ENCODE assay signal across 16 cellular contexts in genomic region chr1:2528611-2528965, GRCh38. TPM values are rescaled to one million over a fixed set of nuclear protein-coding genes. Genes with fewer than 3 reads are reported as not detected.
DNase-seq lines count a peak whose midpoint lies in the region; ATAC-seq and TF ChIP-seq lines count a peak whose summit lies in the region.
"Had no signal": no experiment of that assay in that cellular context is flagged by ENCODE, and none has a peak within 500 bp of the region (broad histone marks: within the 10 kb centered on the region; RNA-seq: fewer than 3 reads in every experiment).

No MANE protein-coding gene starts in this region.

- no peak for TF ChIP-seq CTCF in activated B cell treated with CpG ODN at 0.5 μM for 24 hours (IDR thresholded peaks at IDR 0.05)
- TF ChIP-seq CTCF in esophagus squamous epithelium (IDR thresholded peaks at IDR 0.05), result no peak
- TF ChIP-seq CTCF in gastrocnemius medialis (IDR thresholded peaks at IDR 0.05 in 4 of 5, conservative IDR thresholded peaks at IDR 0.05 in 1 of 5), result no peak
- no peak for TF ChIP-seq CTCF in Caco-2 (IDR thresholded peaks at IDR 0.05; ENCODE audit: insufficient read depth in 1 of 2, low read depth in 1 of 2, low read length in 1 of 2, severe bottlenecking in 1 of 2, unreplicated experiment in 1 of 2)

- H3K27me3 Mint-ChIP-seq in activated CD4-positive, alpha-beta T cell treated with anti-CD3 and anti-CD28 coated beads for 36 hours, result peaks cover 10% of the 10 kb centered on the region
- H3K27me3 Mint-ChIP-seq in activated B cell treated with CpG ODN at 0.5 μM for 24 hours (peaks cover 14% of the 10 kb centered on the region), Caco-2 (ENCODE audit: insufficient read depth, unreplicated experiment) (peaks cover 4% of the 10 kb centered on the region)

- H3K4me3 ChIP-seq in esophagus squamous epithelium, result peak overlapping the region in 3 of 4 donors; percentile 20 to 67 (median 46)
- peak overlapping the region in 2 of 4 donors; percentile 19 to 48 for H3K4me3 ChIP-seq in gastrocnemius medialis
- H3K4me3 ChIP-seq in Caco-2 (ENCODE audit: low read depth, low read length), result no peak overlapping the region
- H3K4me3 ChIP-seq: GM23248 had no signal

- no peaks in the 10 kb centered on the region for H3K9me3 Mint-ChIP-seq in activated CD4-positive, alpha-beta T cell treated with anti-CD3 and anti-CD28 coated beads for 36 hours (ENCODE audit: low read depth)
- no peaks in the 10 kb centered on the region for H3K9me3 Mint-ChIP-seq in activated B cell treated with CpG ODN at 0.5 μM for 24 hours
- H3K9me3 Mint-ChIP-seq in Caco-2 (ENCODE audit: unreplicated experiment), result no peaks in the 10 kb centered on the region
- H3K9me3 Mint-ChIP-seq: activated T-helper 1 cell treated with anti-CD3 and anti-CD28 coated beads, Interleukin-12 subunit alpha, Interleukin-12 subunit beta, Interleukin-2, Interleukin-4 antibody, amounts not matched to agents 30 ng/mL and 10 ng/mL and 1 ng/mL, durations not matched to agents 14 hours and 24 hours and 36 hours; natural killer cell treated with Interleukin-12 subunit alpha and Interleukin-12 subunit beta and Interleukin-15 and Interleukin-18, amount 100 ng/mL, for 72 hours; T-helper 1 cell treated with Interleukin-12 subunit alpha and Interleukin-12 subunit beta and Interleukin-4 antibody, amounts not matched to agents 30 μg/mL and 1 μg/mL, for 36 hours had no signal

- in situ Hi-C loops in gastrocnemius medialis (cut with MboI; ENCODE audit: low sequenced_read_pairs in 4 of 4), result loop anchor here in 1 of 4 donors (25.0 kb wide), 1 partner anchor 316 kb away; no protein-coding TSS in a partner anchor

- H3K27me3 ChIP-seq in esophagus squamous epithelium (peaks cover 0 to 59% (median 0%) of the 10 kb centered on the region in 4 donors), gastrocnemius medialis (no peaks in the 10 kb centered on the region), Caco-2 (replicated peaks; ENCODE audit: control insufficient read depth, insufficient read depth, low read length) (peaks cover 3% of the 10 kb centered on the region)

- H3K9me3 ChIP-seq in esophagus squamous epithelium (no peaks in the 10 kb centered on the region), gastrocnemius medialis (no peaks in the 10 kb centered on the region), Caco-2 (no peaks in the 10 kb centered on the region)
- H3K9me3 ChIP-seq: gastroesophageal sphincter, Peyer's patch had no signal

- H3K4me1 ChIP-seq in esophagus squamous epithelium (peaks cover 72 to 94% (median 75%) of the 10 kb centered on the region in 3 donors), gastrocnemius medialis (peaks cover 71 to 82% of the 10 kb centered on the region in 2 donors), Caco-2 (0 out of 2 replicates have a peak, but pooled peaks cover 3% of the 10 kb centered on the region)

- H3K4me1 Mint-ChIP-seq in activated CD4-positive, alpha-beta T cell treated with anti-CD3 and anti-CD28 coated beads for 36 hours, result peaks cover 32% of the 10 kb centered on the region
- H3K4me1 Mint-ChIP-seq in activated B cell treated with CpG ODN at 0.5 μM for 24 hours (peaks cover 37% of the 10 kb centered on the region), Caco-2 (ENCODE audit: low read depth, unreplicated experiment) (no peaks in the 10 kb centered on the region)

- ATAC-seq in activated CD4-positive, alpha-beta T cell treated with anti-CD3 and anti-CD28 coated beads for 36 hours, result no peak
- ATAC-seq in activated B cell treated with CpG ODN at 0.5 μM for 24 hours (ENCODE audit: low read depth) (no peak), gastrocnemius medialis (no peak)
- ATAC-seq: gastroesophageal sphincter; natural killer cell treated with Interleukin-12 subunit alpha and Interleukin-12 subunit beta and Interleukin-15 and Interleukin-18, amount 100 ng/mL, for 72 hours had no signal

- TF ChIP-seq POLR2A in esophagus squamous epithelium (IDR thresholded peaks at IDR 0.05), result no peak
- TF ChIP-seq POLR2A in gastrocnemius medialis (IDR thresholded peaks at IDR 0.05), result no peak

- DNase-seq in activated CD4-positive, alpha-beta T cell treated with anti-CD3 and anti-CD28 coated beads for 36 hours, result no peak
- DNase-seq in activated CD4-positive, alpha-beta T cell treated with anti-CD3 and anti-CD28 coated beads, Interleukin-2, amount 50 U/mL, for 48 hours, result no peak
- DNase-seq in activated B cell treated with CpG ODN at 0.5 μM for 24 hours (no peak), esophagus squamous epithelium (lab: John Stamatoyannopoulos, UW) (no peak), gastrocnemius medialis (no peak), Caco-2 (no peak), islet precursor cell (no peak), NCI-H510A (lab: John Stamatoyannopoulos, UW) (no peak)
- DNase-seq: 8988T had no signal

- intact Hi-C loops in activated CD4-positive, alpha-beta T cell treated with anti-CD3 and anti-CD28 coated beads for 36 hours (cut with DNase I, micrococcal nuclease), result loop anchor here in 1 of 2 experiments (10.0 kb wide), 2 partner anchors 1096 to 1326 kb away; partner anchors contain the start of genes CEP104, DFFB and TPRG1L
- intact Hi-C loops in activated B cell treated with CpG ODN at 0.5 μM for 24 hours (cut with micrococcal nuclease), result no loop called here
- intact Hi-C loops in esophagus squamous epithelium (cut with DNase I), result no loop called here
- intact Hi-C loops in gastrocnemius medialis (cut with DNase I; ENCODE audit: low total_unique reads), result loop anchor here (1.0 to 2.0 kb wide), 3 partner anchors 18 to 338 kb away; partner anchors contain the start of genes MORN1 and RER1
- intact Hi-C loops in Caco-2 (cut with micrococcal nuclease; ENCODE audit: unreplicated experiment), result loop anchor here (5.0 kb wide), 1 partner anchor 59 kb away; the partner anchor contains the start of gene PRXL2B

- peak overlapping the region; percentile 59 for H3K4me3 Mint-ChIP-seq in activated CD4-positive, alpha-beta T cell treated with anti-CD3 and anti-CD28 coated beads for 36 hours
- H3K4me3 Mint-ChIP-seq in activated B cell treated with CpG ODN at 0.5 μM for 24 hours (peak overlapping the region; percentile 84), Caco-2 (ENCODE audit: unreplicated experiment) (no peak overlapping the region)

- no peak overlapping the region for H3K27ac Mint-ChIP-seq in activated CD4-positive, alpha-beta T cell treated with anti-CD3 and anti-CD28 coated beads for 36 hours
- H3K27ac Mint-ChIP-seq in activated B cell treated with CpG ODN at 0.5 μM for 24 hours (no peak overlapping the region), Caco-2 (ENCODE audit: unreplicated experiment) (no peak overlapping the region)
- H3K27ac Mint-ChIP-seq: activated T-helper 1 cell treated with anti-CD3 and anti-CD28 coated beads, Interleukin-12 subunit alpha, Interleukin-12 subunit beta, Interleukin-2, Interleukin-4 antibody, amounts not matched to agents 30 ng/mL and 10 ng/mL and 1 ng/mL, durations not matched to agents 14 hours and 24 hours and 36 hours; natural killer cell treated with Interleukin-12 subunit alpha and Interleukin-12 subunit beta and Interleukin-15 and Interleukin-18, amount 100 ng/mL, for 72 hours; T-helper 1 cell treated with Interleukin-12 subunit alpha and Interleukin-12 subunit beta and Interleukin-4 antibody, amounts not matched to agents 30 μg/mL and 1 μg/mL, for 36 hours had no signal

- peak overlapping the region in 3 of 4 donors; percentile 51 to 86 (median 62) for H3K27ac ChIP-seq in esophagus squamous epithelium
- H3K27ac ChIP-seq in gastrocnemius medialis, result peak overlapping the region; percentile 85 to 95 (median 88)
- H3K27ac ChIP-seq: GM23248, KMS-11, Peyer's patch had no signal

- H3K36me3 ChIP-seq in esophagus squamous epithelium (no peaks in the 10 kb centered on the region), gastrocnemius medialis (no peaks in the 10 kb centered on the region), Caco-2 (ENCODE audit: control insufficient read depth, insufficient read depth, low read length) (no peaks in the 10 kb centered on the region)
- H3K36me3 ChIP-seq: gastroesophageal sphincter, Peyer's patch had no signal

- 48 to 67% methylated on average over 1 to 9 of the region's 10 CpGs for WGBS in esophagus squamous epithelium, 2 donors

- no TSS peak for BruUV-seq in Caco-2 (replicated peaks; lab: Mats Ljungman, UMichigan)

- POLR2A ChIA-PET in activated CD4-positive, alpha-beta T cell treated with anti-CD3 and anti-CD28 coated beads for 36 hours (lab: Charles Lee), result no interaction called here
- POLR2A ChIA-PET in activated B cell treated with CpG ODN at 0.5 μM for 24 hours (lab: Charles Lee) (interaction anchor here (0.6 to 6.7 kb wide), 5 partner anchors 18 to 334 kb away, joined by 3 to 114 read pairs (median 4); partner anchors contain the start of genes FAAP20, PRXL2B and TNFRSF14), Caco-2 (lab: Charles Lee) (no interaction called here)

- H3K36me3 Mint-ChIP-seq in activated CD4-positive, alpha-beta T cell treated with anti-CD3 and anti-CD28 coated beads for 36 hours (ENCODE audit: low read depth), result no peaks in the 10 kb centered on the region
- H3K36me3 Mint-ChIP-seq in activated B cell treated with CpG ODN at 0.5 μM for 24 hours (ENCODE audit: low read depth) (peaks cover 5% of the 10 kb centered on the region), Caco-2 (ENCODE audit: insufficient read depth, unreplicated experiment) (peaks cover 6% of the 10 kb centered on the region)
- H3K36me3 Mint-ChIP-seq: natural killer cell treated with Interleukin-12 subunit alpha and Interleukin-12 subunit beta and Interleukin-15 and Interleukin-18, amount 100 ng/mL, for 72 hours had no signal

- CTCF ChIA-PET in activated CD4-positive, alpha-beta T cell treated with anti-CD3 and anti-CD28 coated beads for 36 hours (lab: Charles Lee), result interaction anchor here (1.1 kb wide), 1 partner anchor 17 kb away, joined by 3 read pairs; no protein-coding TSS in a partner anchor
- CTCF ChIA-PET in activated B cell treated with CpG ODN at 0.5 μM for 24 hours (lab: Charles Lee), result interaction anchor here (1.1 to 1.7 kb wide), 3 partner anchors 19 to 57 kb away, joined by 3 to 9 read pairs (median 8); partner anchors contain the start of gene PRXL2B
- CTCF ChIA-PET in Caco-2 (lab: Charles Lee), result no interaction called here

RNA-seq across cellular contexts. Expression of gene HES5, which starts 1.5 kb away (rescaled TPM):
- under 1 TPM in 1 of 2 experiments, not detected in 1; 0.14 TPM for total RNA-seq in activated CD4-positive, alpha-beta T cell treated with anti-CD3 and anti-CD28 coated beads for 36 hours
- not detected in 2 replicates for total RNA-seq in activated B cell treated with CpG ODN at 0.5 μM for 24 hours
- under 1 TPM in 3 of 4 donors, not detected in 1; 0.35 to 0.76 (median 0.70) TPM for total RNA-seq in esophagus squamous epithelium
- under 1 TPM in 1 of 4 donors, not detected in 3; 0.49 TPM for total RNA-seq in gastrocnemius medialis
- total RNA-seq in Caco-2 (2022), result not detected in 2 replicates
- total RNA-seq: activated T-helper 1 cell treated with anti-CD3 and anti-CD28 coated beads, Interleukin-12 subunit alpha, Interleukin-12 subunit beta, Interleukin-2, Interleukin-4 antibody, amounts not matched to agents 30 ng/mL and 10 ng/mL and 1 ng/mL, durations not matched to agents 14 hours and 24 hours and 36 hours; gastroesophageal sphincter; GM23248; natural killer cell treated with Interleukin-12 subunit alpha and Interleukin-12 subunit beta and Interleukin-15 and Interleukin-18, amount 100 ng/mL, for 72 hours had no signal

RNA-seq across cellular contexts. Expression of gene PANK4, which starts 2.2 kb away (rescaled TPM):
- 10 to 100 TPM; 32.4 to 39.2 TPM for total RNA-seq in activated CD4-positive, alpha-beta T cell treated with anti-CD3 and anti-CD28 coated beads for 36 hours
- total RNA-seq in activated B cell treated with CpG ODN at 0.5 μM for 24 hours, result 43.1 and 54.0 TPM in 2 replicates
- 10 to 100 TPM; 11.8 to 29.1 (median 17.0) TPM for total RNA-seq in esophagus squamous epithelium
- 10 to 100 TPM; 27.5 to 54.2 (median 38.5) TPM for total RNA-seq in gastrocnemius medialis
- 27.0 and 31.7 TPM in 2 replicates for total RNA-seq in Caco-2 (2022)

RNA-seq across cellular contexts. Expression of gene TNFRSF14, which starts 27.6 kb away (rescaled TPM):
- total RNA-seq in activated CD4-positive, alpha-beta T cell treated with anti-CD3 and anti-CD28 coated beads for 36 hours, result 100 to 1,000 TPM; 135 to 145 TPM
- 140 and 148 TPM in 2 replicates for total RNA-seq in activated B cell treated with CpG ODN at 0.5 μM for 24 hours
- total RNA-seq in esophagus squamous epithelium, result 10 to 100 TPM; 13.8 to 39.5 (median 19.6) TPM
- total RNA-seq in gastrocnemius medialis, result 10 to 100 TPM in 1 of 4 donors, 1 to 10 TPM in 3; 3.4 to 11.5 (median 5.0) TPM
- 1.5 and 3.2 TPM in 2 replicates for total RNA-seq in Caco-2 (2022)

RNA-seq across cellular contexts. Expression of gene PLCH2, which starts 52.5 kb away (rescaled TPM):
- total RNA-seq in activated CD4-positive, alpha-beta T cell treated with anti-CD3 and anti-CD28 coated beads for 36 hours, result 1 to 10 TPM; 5.1 to 6.3 TPM
- total RNA-seq in activated B cell treated with CpG ODN at 0.5 μM for 24 hours (6.0 and 6.1 TPM in 2 replicates), esophagus squamous epithelium (10 to 100 TPM; 26.1 to 34.3 (median 31.5) TPM), gastrocnemius medialis (not detected), Caco-2 (2022) (0.27 and 0.32 TPM in 2 replicates)
- total RNA-seq: GM23248 had no signal

RNA-seq across cellular contexts. Expression of gene PRXL2B, which starts 58.0 kb away (rescaled TPM):
- total RNA-seq in activated CD4-positive, alpha-beta T cell treated with anti-CD3 and anti-CD28 coated beads for 36 hours, result 10 to 100 TPM; 23.7 to 36.8 TPM
- total RNA-seq in activated B cell treated with CpG ODN at 0.5 μM for 24 hours (12.6 and 13.5 TPM in 2 replicates), esophagus squamous epithelium (10 to 100 TPM in 3 of 4 donors, 1 to 10 TPM in 1; 8.2 to 33.9 (median 11.3) TPM), gastrocnemius medialis (1 to 10 TPM in 2 of 4 donors, under 1 TPM in 2; 0.52 to 2.7 (median 1.1) TPM), Caco-2 (2022) (16.2 and 16.8 TPM in 2 replicates)

Comparison
In these comparisons a context has a peak if more than half of its experiments do, and no peak if none do; other contexts are left out.
1. intact Hi-C loops: an anchor here in gastrocnemius medialis (1.0 to 2.0 kb wide) and Caco-2 (5.0 kb wide); none called in activated B cell treated with CpG ODN at 0.5 μM for 24 hours and esophagus squamous epithelium.